ENCODE assay signal across 11 cellular contexts in genomic region chr3:156668073-156668763, GRCh38. TPM values are rescaled to one million over a fixed set of nuclear protein-coding genes. Genes with fewer than 3 reads are reported as not detected.
DNase-seq lines count a peak whose midpoint lies in the region; ATAC-seq and TF ChIP-seq lines count a peak whose summit lies in the region.
"Had no signal": no experiment of that assay in that cellular context is flagged by ENCODE, and none has a peak within 500 bp of the region (broad histone marks: within the 10 kb centered on the region; RNA-seq: fewer than 3 reads in every experiment).

No MANE protein-coding gene starts in this region.

- H3K9ac ChIP-seq in PC-3 (ENCODE audit: low read length) = no peak overlapping the region

- ATAC-seq in PC-3 = peak; percentile 89

- CTCF ChIA-PET in A673 (lab: Charles Lee) (no interaction called here), PC-3 (lab: Charles Lee) (no interaction called here)

- H4K20me1 ChIP-seq in PC-3 (ENCODE audit: low read length) = no peaks in the 10 kb centered on the region

- H3K79me2 ChIP-seq in PC-3 (ENCODE audit: low read length) = no peaks in the 10 kb centered on the region

- TF ChIP-seq CTCF in A673 (conservative IDR thresholded peaks at IDR 0.05; ENCODE audit: low read depth, low read length) = no peak
- no peak for TF ChIP-seq CTCF in GM12865 (IDR thresholded peaks at IDR 0.05; ENCODE audit: insufficient read depth, low read depth, low read length, missing control alignments)
- TF ChIP-seq CTCF in PC-3 (conservative IDR thresholded peaks at IDR 0.05; ENCODE audit: low read depth, low read length) = no peak

- no peaks in the 10 kb centered on the region for H3K27me3 ChIP-seq in A673 (replicated peaks; ENCODE audit: insufficient read depth, low read depth, low read length, poor library complexity)
- no peaks in the 10 kb centered on the region for H3K27me3 ChIP-seq in PC-3 (ENCODE audit: low read length)

- no peak overlapping the region for H3K4me2 ChIP-seq in PC-3 (ENCODE audit: low read length)

- H3K9me3 ChIP-seq in A673 (ENCODE audit: low read depth, low read length, poor library complexity, severe bottlenecking) (no peaks in the 10 kb centered on the region), PC-3 (ENCODE audit: low read length) (no peaks in the 10 kb centered on the region)

- BruUV-seq in A673 (replicated peaks; lab: Mats Ljungman, UMichigan) (no TSS peak), PC-3 (replicated peaks; lab: Mats Ljungman, UMichigan) (no TSS peak)

- no peak overlapping the region for H2AFZ ChIP-seq in PC-3 (ENCODE audit: low read length)

- intact Hi-C loops in A673 (cut with micrococcal nuclease; ENCODE audit: unreplicated experiment) (no loop called here), PC-3 (cut with micrococcal nuclease) (loop anchor here (1.0 kb wide), 1 partner anchor 38 kb away; no protein-coding TSS in a partner anchor)

- no peaks in the 10 kb centered on the region for H3F3A ChIP-seq in PC-3 (ENCODE audit: low read length, unreplicated experiment)

- peak overlapping the region; percentile 33 for H3K27ac ChIP-seq in A673 (ENCODE audit: low read depth, low read length, poor library complexity, severe bottlenecking)
- no peak overlapping the region for H3K27ac ChIP-seq in PC-3 (ENCODE audit: low read length)

- DNase-seq in A673 (ENCODE audit: low spot score) (peak; percentile 41), GM12865 (ENCODE audit: low read depth) (peak; percentile 65), PC-3 (peak; percentile 32), fibroblast of peridontal ligament (ENCODE audit: extremely low read depth) (peak; percentile 76), GM19238 (ENCODE audit: insufficient read length, low spot score) (no peak), occipital lobe (lab: John Stamatoyannopoulos, UW) (no peak), NCI-H446 (lab: John Stamatoyannopoulos, UW) (no peak)
- DNase-seq in activated effector memory CD4-positive, alpha-beta T cell treated with anti-CD3 and anti-CD28 coated beads, Interleukin-2, amount 50 U/mL, for 16 hours = no peak
- DNase-seq: DND-41, kidney glomerular epithelial cell, NCI-H1436 had no signal

- H3K36me3 ChIP-seq in A673 (ENCODE audit: insufficient read depth, low read length, poor library complexity, severe bottlenecking) (no peaks in the 10 kb centered on the region), PC-3 (ENCODE audit: low read depth, low read length) (no peaks in the 10 kb centered on the region)

- POLR2A ChIA-PET in A673 (lab: Charles Lee; ENCODE audit: low non-redundant PET) (interaction anchor here (0.6 kb wide), 1 partner anchor 54 kb away, joined by 3 read pairs; no protein-coding TSS in a partner anchor), PC-3 (lab: Charles Lee; ENCODE audit: unreplicated experiment) (no interaction called here)

- H3K4me3 ChIP-seq in A673 (ENCODE audit: low read depth, low read length, poor library complexity, severe bottlenecking) = no peak overlapping the region
- no peak overlapping the region for H3K4me3 ChIP-seq in GM12865 (ENCODE audit: low read depth, low read length)
- H3K4me3 ChIP-seq in PC-3 (ENCODE audit: low read length) = no peak overlapping the region

- H3K9me2 ChIP-seq in PC-3 (replicated peaks; ENCODE audit: low read length) = no peaks in the 10 kb centered on the region

- H3K4me1 ChIP-seq in A673 (ENCODE audit: insufficient read depth, low read length, poor library complexity, severe bottlenecking) (peaks cover 29% of the 10 kb centered on the region), PC-3 (ENCODE audit: insufficient read depth, low read length) (peaks cover 21% of the 10 kb centered on the region)

RNA-seq across cellular contexts. Expression of gene TIPARP, which starts 6.2 kb away (rescaled TPM):
- total RNA-seq in A673 (2021) (116 TPM in 2 replicates), PC-3 (2014; rRNA removed) (84.7 and 85.5 TPM in 2 replicates), occipital lobe (34.0 TPM)

Comparison
In these comparisons a context has a peak if more than half of its experiments do, and no peak if none do; other contexts are left out.
1. DNase-seq: peak in A673 (single experiment), GM12865 (single experiment), PC-3 (single experiment) and fibroblast of peridontal ligament (single experiment); none in GM19238 (single experiment), occipital lobe (single experiment), activated effector memory CD4-positive, alpha-beta T cell treated with anti-CD3 and anti-CD28 coated beads, Interleukin-2, amount 50 U/mL, for 16 hours (single experiment) and NCI-H446 (0 of 2).